ENCODE assay signal across 18 cellular contexts in genomic region chr20:46698788-46699187, GRCh38. TPM values are rescaled to one million over a fixed set of nuclear protein-coding genes. Genes with fewer than 3 reads are reported as not detected.
DNase-seq lines count a peak whose midpoint lies in the region; ATAC-seq and TF ChIP-seq lines count a peak whose summit lies in the region.
"Had no signal": no experiment of that assay in that cellular context is flagged by ENCODE, and none has a peak within 500 bp of the region (broad histone marks: within the 10 kb centered on the region; RNA-seq: fewer than 3 reads in every experiment).

No MANE protein-coding gene starts in this region.

- peaks cover 0 to 4% (median 1%) of the 10 kb centered on the region in 5 donors for H3K9me3 Mint-ChIP-seq in CD8-positive, alpha-beta memory T cell

- no peaks in the 10 kb centered on the region for H3K36me3 ChIP-seq in RWPE2 (ENCODE audit: low read depth)
- H3K36me3 ChIP-seq in CD8-positive, alpha-beta memory T cell (ENCODE audit: insufficient read depth, low read length) = no peaks in the 10 kb centered on the region

- H3K36me3 Mint-ChIP-seq in CD8-positive, alpha-beta memory T cell = peaks cover 0 to 5% (median 0%) of the 10 kb centered on the region in 3 donors

- peaks cover 18 to 58% of the 10 kb centered on the region in 2 donors for H3K27me3 Mint-ChIP-seq in CD8-positive, alpha-beta memory T cell

- no peak overlapping the region for H3K27ac ChIP-seq in RWPE2 (ENCODE audit: poor library complexity, severe bottlenecking)
- no peak overlapping the region for H3K27ac ChIP-seq in CD8-positive, alpha-beta memory T cell (ENCODE audit: low read depth, low read length)

- H3K9me3 ChIP-seq in RWPE2 (ENCODE audit: severe bottlenecking) = no peaks in the 10 kb centered on the region
- no peaks in the 10 kb centered on the region for H3K9me3 ChIP-seq in CD8-positive, alpha-beta memory T cell (ENCODE audit: low read length)

- peaks cover 6% of the 10 kb centered on the region for H3K4me1 ChIP-seq in RWPE2 (ENCODE audit: insufficient read depth, poor library complexity, severe bottlenecking)
- H3K4me1 ChIP-seq in CD8-positive, alpha-beta memory T cell (ENCODE audit: insufficient read depth, low read length) = no peaks in the 10 kb centered on the region

- CTCF ChIA-PET in CD8-positive, alpha-beta memory T cell (lab: Charles Lee) = no interaction called here

- POLR2A ChIA-PET in CD8-positive, alpha-beta memory T cell (lab: Charles Lee) = no interaction called here

- no peaks in the 10 kb centered on the region for H3K27me3 ChIP-seq in RWPE2 (ENCODE audit: insufficient read depth, poor library complexity, severe bottlenecking)
- no peaks in the 10 kb centered on the region for H3K27me3 ChIP-seq in CD8-positive, alpha-beta memory T cell (ENCODE audit: insufficient read depth, low read length, poor library complexity, severe bottlenecking)

- peak overlapping the region in 1 of 8 donors; percentile 72 for H3K27ac Mint-ChIP-seq in CD8-positive, alpha-beta memory T cell
- H3K27ac Mint-ChIP-seq: T-helper 1 cell treated with Interleukin-12 subunit alpha and Interleukin-12 subunit beta and Interleukin-4 antibody, amounts not matched to agents 30 μg/mL and 1 μg/mL, for 36 hours had no signal

- H3K4me1 Mint-ChIP-seq in CD8-positive, alpha-beta memory T cell = peaks cover 0 to 5% (median 4%) of the 10 kb centered on the region in 3 donors

- ATAC-seq in RWPE2 (ENCODE audit: low read depth) = peak; percentile 38; the same call in 2 of the 3 replicates
- ATAC-seq in HG03565 (IDR thresholded peaks at IDR 0.05; ENCODE audit: unreplicated experiment) = no peak

- DNase-seq in ELR (ENCODE audit: low read depth) (peak; percentile 41), RWPE2 (ENCODE audit: low spot score) (no peak), choroid plexus epithelial cell (ENCODE audit: low read depth) (peak; percentile 18)
- DNase-seq in NK-92 treated with Interleukin-12 subunit alpha and Interleukin-12 subunit beta, amount 100 ng/mL, for 24 hours (lab: John Stamatoyannopoulos, UW) = no peak
- no peak for DNase-seq in CD8-positive, alpha-beta memory T cell
- DNase-seq: C1 segment of cervical spinal cord, DMS79 treated with DMSO at 0.1 percent for 48 hours, GDM1, NCI-H1092 treated with DMSO at 0.1 percent for 48 hours, NCI-H146, NCI-H2081, NCI-H446 treated with DMSO at 0.1 percent for 48 hours, NCI-H69, OCI-M1, RPMI8226 had no signal

- no peak overlapping the region for H3K4me3 ChIP-seq in RWPE2 (ENCODE audit: severe bottlenecking)
- no peak overlapping the region for H3K4me3 ChIP-seq in choroid plexus epithelial cell (ENCODE audit: low read depth, low read length)
- H3K4me3 ChIP-seq in CD8-positive, alpha-beta memory T cell (ENCODE audit: low read length) = no peak overlapping the region
- H3K4me3 ChIP-seq: GM12878 had no signal

- no peak overlapping the region for H3K4me3 Mint-ChIP-seq in CD8-positive, alpha-beta memory T cell
- H3K4me3 Mint-ChIP-seq: T-helper 1 cell treated with Interleukin-12 subunit alpha and Interleukin-12 subunit beta and Interleukin-4 antibody, amounts not matched to agents 30 μg/mL and 1 μg/mL, for 36 hours had no signal

- TF ChIP-seq CTCF in RWPE2 (IDR thresholded peaks at IDR 0.05; ENCODE audit: poor library complexity, severe bottlenecking) (no peak), choroid plexus epithelial cell (conservative IDR thresholded peaks at IDR 0.05; ENCODE audit: low read depth, low read length) (no peak)

RNA-seq across cellular contexts. Expression of gene TP53RK, which starts 9.5 kb away (rescaled TPM):
- 10 to 100 TPM; 16.6 to 17.4 TPM for total RNA-seq in CD8-positive, alpha-beta memory T cell
- 14.1 TPM for polyA plus RNA-seq in CD8-positive, alpha-beta memory T cell

RNA-seq across cellular contexts. Expression of gene SLC2A10, which starts 10.7 kb away (rescaled TPM):
- not detected for total RNA-seq in CD8-positive, alpha-beta memory T cell
- polyA plus RNA-seq in CD8-positive, alpha-beta memory T cell = 0.05 TPM
- total RNA-seq: GM12878 had no signal
- polyA plus RNA-seq: GM12878 had no signal

RNA-seq across cellular contexts. Expression of gene SLC13A3, which starts 47.5 kb away (rescaled TPM):
- total RNA-seq in CD8-positive, alpha-beta memory T cell = under 1 TPM in 1 of 2 experiments, not detected in 1; 0.11 TPM
- not detected for polyA plus RNA-seq in CD8-positive, alpha-beta memory T cell

Comparison
In these comparisons a context has a peak if more than half of its experiments do, and no peak if none do; other contexts are left out.
1. DNase-seq: peak in ELR (single experiment) and choroid plexus epithelial cell (single experiment); none in RWPE2 (single experiment), NK-92 treated with Interleukin-12 subunit alpha and Interleukin-12 subunit beta, amount 100 ng/mL, for 24 hours (single experiment) and CD8-positive, alpha-beta memory T cell (0 of 5).